1 cellular context compared by ENCODE assay signal in the genomic region with DNA sequence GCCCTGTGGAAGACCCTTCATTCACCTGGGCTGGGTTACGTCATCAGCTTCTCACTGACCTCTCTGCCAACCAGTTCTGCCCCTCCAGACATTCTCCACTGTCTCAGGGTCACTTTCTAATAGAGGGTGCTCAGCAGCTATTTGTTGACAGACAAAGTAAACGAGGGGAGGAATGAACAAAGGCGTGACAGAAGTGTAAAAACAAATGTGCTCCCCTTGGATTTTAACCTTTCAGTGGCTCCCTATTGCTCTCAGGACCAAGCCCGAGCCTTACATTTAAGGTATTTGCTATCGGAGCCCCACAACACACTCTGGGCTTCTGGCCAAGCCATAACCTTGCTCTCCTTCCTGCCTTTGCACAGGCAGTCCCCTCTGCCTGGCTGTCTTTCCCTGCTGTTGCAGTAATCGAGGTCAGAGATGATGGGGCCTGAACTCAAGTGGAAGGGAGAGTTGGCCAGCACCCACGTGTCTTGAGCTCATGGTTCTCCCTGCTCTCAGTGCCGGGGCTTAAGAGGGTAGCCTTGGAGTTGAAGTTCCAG.
TF ChIP-seq lines count a peak whose summit lies in the region.

No MANE protein-coding gene starts in this region.

TF ChIP-seq in K562, 482 proteins besides CTCF, POLR2A, EP300 and RAD21 (continued from another document):
- TF ChIP-seq, protein P1, sequence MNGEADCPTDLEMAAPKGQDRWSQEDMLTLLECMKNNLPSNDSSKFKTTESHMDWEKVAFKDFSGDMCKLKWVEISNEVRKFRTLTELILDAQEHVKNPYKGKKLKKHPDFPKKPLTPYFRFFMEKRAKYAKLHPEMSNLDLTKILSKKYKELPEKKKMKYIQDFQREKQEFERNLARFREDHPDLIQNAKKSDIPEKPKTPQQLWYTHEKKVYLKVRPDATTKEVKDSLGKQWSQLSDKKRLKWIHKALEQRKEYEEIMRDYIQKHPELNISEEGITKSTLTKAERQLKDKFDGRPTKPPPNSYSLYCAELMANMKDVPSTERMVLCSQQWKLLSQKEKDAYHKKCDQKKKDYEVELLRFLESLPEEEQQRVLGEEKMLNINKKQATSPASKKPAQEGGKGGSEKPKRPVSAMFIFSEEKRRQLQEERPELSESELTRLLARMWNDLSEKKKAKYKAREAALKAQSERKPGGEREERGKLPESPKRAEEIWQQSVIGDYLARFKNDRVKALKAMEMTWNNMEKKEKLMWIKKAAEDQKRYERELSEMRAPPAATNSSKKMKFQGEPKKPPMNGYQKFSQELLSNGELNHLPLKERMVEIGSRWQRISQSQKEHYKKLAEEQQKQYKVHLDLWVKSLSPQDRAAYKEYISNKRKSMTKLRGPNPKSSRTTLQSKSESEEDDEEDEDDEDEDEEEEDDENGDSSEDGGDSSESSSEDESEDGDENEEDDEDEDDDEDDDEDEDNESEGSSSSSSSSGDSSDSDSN (IDR thresholded peaks at IDR 0.05; ENCODE audit: borderline replicate concordance in 1 of 2, low read depth in 2 of 2, low read length in 2 of 2): peak; percentile 27 to 82; a peak in 1 of 4 replicates
- TF ChIP-seq CBFA2T3 (IDR thresholded peaks at IDR 0.05) (peak; percentile 42; the same call in 1 of the 2 replicates), HDGF (IDR thresholded peaks at IDR 0.05) (no peak), HNRNPL (IDR thresholded peaks at IDR 0.05; ENCODE audit: low read depth, low read length) (no peak), NR2C2 (CRISPR knock-in tag; IDR thresholded peaks at IDR 0.05) (no peak), NR2C2 (tag; IDR thresholded peaks at IDR 0.05) (peak; percentile 81; the same call in 1 of the 2 replicates), MYC (IDR thresholded peaks at IDR 0.05; ENCODE audit: low read depth, low read length) (peak; percentile 63), MYC (CRISPR knock-in tag; IDR thresholded peaks at IDR 0.05; ENCODE audit: borderline replicate concordance, low read depth) (no peak), CEBPB (tag; IDR thresholded peaks at IDR 0.05) (peak; percentile 46)
- TF ChIP-seq, protein P2, sequence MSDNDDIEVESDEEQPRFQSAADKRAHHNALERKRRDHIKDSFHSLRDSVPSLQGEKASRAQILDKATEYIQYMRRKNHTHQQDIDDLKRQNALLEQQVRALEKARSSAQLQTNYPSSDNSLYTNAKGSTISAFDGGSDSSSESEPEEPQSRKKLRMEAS (CRISPR knock-in tag; IDR thresholded peaks at IDR 0.05): 0 out of 2 replicates have a peak, but pooled peaks have one; percentile 4
TF ChIP-seq in K562: peak in this region for 39.
